1 cellular context compared by ENCODE assay signal in the genomic region with DNA sequence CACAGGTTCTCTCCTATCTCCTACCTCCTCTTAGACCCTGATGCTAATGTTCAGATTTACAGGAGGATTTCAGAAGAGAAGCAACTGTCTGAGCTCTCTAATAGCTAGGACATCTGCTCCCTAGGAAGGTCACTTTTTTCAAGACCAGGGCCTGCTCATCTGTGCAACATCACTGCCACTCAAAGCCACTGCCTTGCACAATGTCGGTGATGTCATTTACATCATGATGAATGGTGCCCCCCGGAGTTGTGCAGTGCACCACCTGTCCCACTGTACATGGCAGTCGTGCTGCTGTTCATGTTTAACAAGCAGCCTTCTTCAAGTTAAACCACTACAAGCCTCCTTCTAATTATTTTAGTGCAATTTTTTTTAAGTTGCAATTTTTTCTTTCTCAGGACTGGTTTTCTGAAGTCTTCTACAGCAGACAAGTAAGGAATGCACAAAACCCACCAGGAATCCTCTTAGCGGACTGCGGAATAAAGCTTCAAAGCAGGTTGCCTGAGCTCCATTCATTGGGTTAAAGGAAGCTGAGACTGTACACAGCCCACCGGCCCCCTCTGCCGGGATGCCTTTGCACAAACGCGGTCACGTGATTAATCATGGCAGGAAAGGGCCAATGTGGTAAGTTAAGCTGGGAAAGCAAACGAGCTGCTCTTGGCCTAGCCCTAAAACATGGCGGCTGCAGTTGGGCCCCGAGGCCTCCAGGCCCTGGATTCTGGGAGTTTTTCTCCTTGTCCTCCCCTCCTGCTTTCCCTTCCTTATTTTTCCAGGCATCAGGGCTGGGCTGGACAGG.
TF ChIP-seq lines count a peak whose summit lies in the region.

No MANE protein-coding gene starts in this region.

TF ChIP-seq in HepG2, 621 proteins besides CTCF, POLR2A, EP300 and RAD21 (continued from another document):
- TF ChIP-seq ZNF710 (CRISPR knock-in tag; IDR thresholded peaks at IDR 0.05; ENCODE audit: borderline replicate concordance) (0 out of 2 replicates have a peak, but pooled peaks have one; percentile 25), KLF9 (CRISPR knock-in tag; IDR thresholded peaks at IDR 0.05; ENCODE audit: low read depth) (no peak), ZNF276 (CRISPR knock-in tag; IDR thresholded peaks at IDR 0.05; ENCODE audit: low read depth) (no peak), ZNF720 (CRISPR knock-in tag; IDR thresholded peaks at IDR 0.05) (no peak), HOXA3 (CRISPR knock-in tag; IDR thresholded peaks at IDR 0.05) (0 out of 2 replicates have a peak, but pooled peaks have one; percentile 28), HOXA5 (CRISPR knock-in tag; IDR thresholded peaks at IDR 0.05) (no peak)
